1 cellular context compared by ENCODE assay signal in genomic region chr6:35486005-35486925, GRCh38.
TF ChIP-seq lines count a peak whose summit lies in the region.

No MANE protein-coding gene starts in this region.

TF ChIP-seq in HEK293, 187 proteins besides CTCF, POLR2A, EP300 and RAD21 (continued from another document):
- TF ChIP-seq ZNF518A (tag by site-specific recombination; conservative IDR thresholded peaks at IDR 0.05; ENCODE audit: low read depth) (no peak), ZNF707 (tag by site-specific recombination; IDR thresholded peaks at IDR 0.05) (no peak), ZNF596 (tag by site-specific recombination; IDR thresholded peaks at IDR 0.05) (no peak), ZNF645 (tag by site-specific recombination; IDR thresholded peaks at IDR 0.05) (no peak), ZFHX2 (tag by site-specific recombination; conservative IDR thresholded peaks at IDR 0.05) (peak; percentile 75), HOXC10 (CRISPR knock-in tag; IDR thresholded peaks at IDR 0.05) (0 out of 2 replicates have a peak, but pooled peaks have one; percentile 45)
